17 cellular contexts compared by ENCODE assay signal in genomic region chr2:195343942-195344530, GRCh38.
A peak's percentile ranks its signal among the peaks of the same experiment; 100 is the strongest.
DNase-seq lines count a peak whose midpoint lies in the region; ATAC-seq and TF ChIP-seq lines count a peak whose summit lies in the region.
"Had no signal": no experiment of that assay in that cellular context is flagged by ENCODE, and none has a peak within 500 bp of the region (broad histone marks: within the 10 kb centered on the region; RNA-seq: fewer than 3 reads in every experiment).

No MANE protein-coding gene starts in this region.

- no peak overlapping the region for H3K27ac ChIP-seq in osteoblast (ENCODE audit: low read depth, low read length)
- H3K27ac ChIP-seq: foreskin keratinocyte, thoracic aorta had no signal

- no peak overlapping the region for H3K27ac Mint-ChIP-seq in activated CD8-positive, alpha-beta T cell treated with anti-CD3 and anti-CD28 coated beads, Interleukin-2, amount 10 ng/mL, durations not matched to agents 7 days and 5 days
- H3K27ac Mint-ChIP-seq: T-cell had no signal

- no peaks in the 10 kb centered on the region for H3K36me3 Mint-ChIP-seq in activated CD8-positive, alpha-beta T cell treated with anti-CD3 and anti-CD28 coated beads, Interleukin-2, amount 10 ng/mL, durations not matched to agents 7 days and 5 days (ENCODE audit: low read depth)
- H3K36me3 Mint-ChIP-seq: naive B cell, T-cell had no signal

- POLR2A ChIA-PET in activated CD8-positive, alpha-beta T cell treated with anti-CD3 and anti-CD28 coated beads, Interleukin-2, amount 10 ng/mL, durations not matched to agents 7 days and 5 days (lab: Charles Lee): no interaction called here

- no peaks in the 10 kb centered on the region for H3K79me2 ChIP-seq in osteoblast (ENCODE audit: insufficient read depth, low read length)

- H3K4me3 Mint-ChIP-seq in activated CD8-positive, alpha-beta T cell treated with anti-CD3 and anti-CD28 coated beads, Interleukin-2, amount 10 ng/mL, durations not matched to agents 7 days and 5 days: no peak overlapping the region
- H3K4me3 Mint-ChIP-seq: T-cell had no signal

- no peaks in the 10 kb centered on the region for H3K4me1 Mint-ChIP-seq in activated CD8-positive, alpha-beta T cell treated with anti-CD3 and anti-CD28 coated beads, Interleukin-2, amount 10 ng/mL, durations not matched to agents 7 days and 5 days (ENCODE audit: low read depth)

- H4K20me1 ChIP-seq in osteoblast (ENCODE audit: insufficient read depth, low read length): no peaks in the 10 kb centered on the region

- H3K27me3 Mint-ChIP-seq in activated CD8-positive, alpha-beta T cell treated with anti-CD3 and anti-CD28 coated beads, Interleukin-2, amount 10 ng/mL, durations not matched to agents 7 days and 5 days (ENCODE audit: low read depth): no peaks in the 10 kb centered on the region
- H3K27me3 Mint-ChIP-seq: naive B cell, T-cell had no signal

- H3K4me1 ChIP-seq in osteoblast (ENCODE audit: insufficient read depth, low read length): peaks cover 7% of the 10 kb centered on the region
- H3K4me1 ChIP-seq: foreskin keratinocyte had no signal

- CTCF ChIA-PET in activated CD8-positive, alpha-beta T cell treated with anti-CD3 and anti-CD28 coated beads, Interleukin-2, amount 10 ng/mL, durations not matched to agents 7 days and 5 days (lab: Charles Lee): no interaction called here

- H3K9me3 Mint-ChIP-seq in activated CD8-positive, alpha-beta T cell treated with anti-CD3 and anti-CD28 coated beads, Interleukin-2, amount 10 ng/mL, durations not matched to agents 7 days and 5 days (ENCODE audit: insufficient read depth): no peaks in the 10 kb centered on the region

- H3K9me3 ChIP-seq in osteoblast (ENCODE audit: low read depth, low read length): no peaks in the 10 kb centered on the region
- H3K9me3 ChIP-seq: Caco-2, thoracic aorta had no signal

- peak; percentile 67 for DNase-seq in RPMI7951 (ENCODE audit: low read depth)
- DNase-seq in osteoblast (ENCODE audit: insufficient read length, low spot score, missing footprints): peak; percentile 65
- DNase-seq in activated CD8-positive, alpha-beta T cell treated with anti-CD3 and anti-CD28 coated beads, Interleukin-2, amount 10 ng/mL, durations not matched to agents 7 days and 5 days: no peak
- DNase-seq in amniotic stem cell (lab: John Stamatoyannopoulos, UW): no peak
- DNase-seq in T1000 (lab: John Stamatoyannopoulos, UW): no peak
- DNase-seq: activated CD4-positive, alpha-beta T cell treated with anti-CD3 and anti-CD28 coated beads, Interleukin-2, amount 50 U/mL, for 4 hours; activated naive CD4-positive, alpha-beta T cell treated with Interleukin-2 at 50 U/mL for 16 hours; Caco-2; foreskin keratinocyte; islet precursor cell; NCI-H1694 treated with DMSO at 0.1 percent for 48 hours; T-cell had no signal

- H3K4me2 ChIP-seq in osteoblast (ENCODE audit: insufficient read depth, low read length): peak overlapping the region; percentile 48

- no peaks in the 10 kb centered on the region for H3K27me3 ChIP-seq in osteoblast (ENCODE audit: insufficient read depth, low read length)
- H3K27me3 ChIP-seq: foreskin keratinocyte had no signal

- no peaks in the 10 kb centered on the region for H3K36me3 ChIP-seq in osteoblast (ENCODE audit: insufficient read depth, low read length)
- H3K36me3 ChIP-seq: thoracic aorta had no signal

- peak overlapping the region; percentile 8 for H3K4me3 ChIP-seq in osteoblast (ENCODE audit: insufficient read depth, low read length)
- H3K4me3 ChIP-seq: thoracic aorta had no signal

- ATAC-seq in GM18858 (IDR thresholded peaks at IDR 0.05; ENCODE audit: unreplicated experiment) (peak; percentile 12), HG02840 (IDR thresholded peaks at IDR 0.05; ENCODE audit: low FRiP score, unreplicated experiment) (peak; percentile 60), HG03457 (IDR thresholded peaks at IDR 0.05; ENCODE audit: unreplicated experiment) (no peak)
- ATAC-seq in activated CD8-positive, alpha-beta T cell treated with anti-CD3 and anti-CD28 coated beads, Interleukin-2, amount 10 ng/mL, durations not matched to agents 7 days and 5 days: no peak
- ATAC-seq: foreskin keratinocyte, T-cell had no signal

- TF ChIP-seq CTCF in osteoblast (IDR thresholded peaks at IDR 0.05; ENCODE audit: extremely low read depth, low read depth, low read length): no peak

- peak overlapping the region; percentile 48 for H2AFZ ChIP-seq in osteoblast (ENCODE audit: low read length)

Comparison
In these comparisons a context has a peak if more than half of its experiments do, and no peak if none do; other contexts are left out.
1. ATAC-seq: peak in GM18858 (single experiment) and HG02840 (single experiment); none in activated CD8-positive, alpha-beta T cell treated with anti-CD3 and anti-CD28 coated beads, Interleukin-2, amount 10 ng/mL, durations not matched to agents 7 days and 5 days (single experiment) and HG03457 (single experiment).
2. DNase-seq: peak in RPMI7951 (single experiment) and osteoblast (single experiment); none in activated CD8-positive, alpha-beta T cell treated with anti-CD3 and anti-CD28 coated beads, Interleukin-2, amount 10 ng/mL, durations not matched to agents 7 days and 5 days (single experiment), amniotic stem cell (single experiment) and T1000 (single experiment).